1 cellular context compared by ENCODE assay signal in genomic region chr19:45396389-45397260, GRCh38.
A peak's percentile ranks its signal among the peaks of the same experiment; 100 is the strongest.
TF ChIP-seq lines count a peak whose summit lies in the region.

No MANE protein-coding gene starts in this region.

TF ChIP-seq in H1, 55 proteins besides CTCF, POLR2A, EP300 and RAD21:
- TF ChIP-seq GTF2F1 (IDR thresholded peaks at IDR 0.05; ENCODE audit: borderline replicate concordance, low read depth, low read length): no peak
- no peak for TF ChIP-seq SRF (IDR thresholded peaks at IDR 0.05; ENCODE audit: low read depth, low read length)
- TF ChIP-seq KDM5A (IDR thresholded peaks at IDR 0.05; ENCODE audit: low read length): no peak
- TF ChIP-seq YY1 (IDR thresholded peaks at IDR 0.05; ENCODE audit: low read depth, low read length): no peak
- no peak for TF ChIP-seq CHD2 (IDR thresholded peaks at IDR 0.05; ENCODE audit: low read length)
- TF ChIP-seq SUZ12 (IDR thresholded peaks at IDR 0.05; ENCODE audit: low read length): peak; percentile 66
- TF ChIP-seq RNF2 (IDR thresholded peaks at IDR 0.05; ENCODE audit: borderline replicate concordance, low read depth, low read length, missing control alignments, poor library complexity, severe bottlenecking): peak; percentile 48
- no peak for TF ChIP-seq CHD7 (IDR thresholded peaks at IDR 0.05; ENCODE audit: insufficient replicate concordance, low read length)
- TF ChIP-seq KDM4A (IDR thresholded peaks at IDR 0.05; ENCODE audit: low read depth, low read length, severe bottlenecking): peak; percentile 23
- TF ChIP-seq EZH2 (IDR thresholded peaks at IDR 0.05; ENCODE audit: low read depth, low read length, severe bottlenecking): peak; percentile 78
